13 cellular contexts compared by ENCODE assay signal in genomic region chr4:52996261-52997131, GRCh38.
A peak's percentile ranks its signal among the peaks of the same experiment; 100 is the strongest.
DNase-seq lines count a peak whose midpoint lies in the region; ATAC-seq, FAIRE-seq and TF ChIP-seq lines count a peak whose summit lies in the region.
"Had no signal": no experiment of that assay in that cellular context is flagged by ENCODE, and none has a peak within 500 bp of the region (broad histone marks: within the 10 kb centered on the region; RNA-seq: fewer than 3 reads in every experiment).

No MANE protein-coding gene starts in this region.

- peak overlapping the region; percentile 65 for H3K4me3 Mint-ChIP-seq in HFFc6
- H3K4me3 Mint-ChIP-seq: activated CD4-positive, alpha-beta T cell treated with anti-CD3 and anti-CD28 coated beads, Interleukin-2, amount 10 ng/mL, durations not matched to agents 7 days and 5 days had no signal

- H3K36me3 Mint-ChIP-seq in HFFc6 (ENCODE audit: low read depth) = peaks cover 8% of the 10 kb centered on the region; the same call in 1 of the 2 replicates

- no peaks in the 10 kb centered on the region for H3K27me3 Mint-ChIP-seq in HFFc6 (ENCODE audit: insufficient read depth)
- H3K27me3 Mint-ChIP-seq: activated CD4-positive, alpha-beta T cell treated with anti-CD3 and anti-CD28 coated beads, Interleukin-2, amount 10 ng/mL, durations not matched to agents 7 days and 5 days had no signal

- H3K9ac ChIP-seq in HepG2 (ENCODE audit: insufficient read depth, low read depth, low read length) = no peak overlapping the region

- WGBS in HepG2 (ENCODE audit: low lambda C conversion rate) = 87% methylated on average over 7 of the region's 7 CpGs
- WGBS in stomach, 5 donors = 53 to 73% (median 60%) methylated on average over 7 of the region's 7 CpGs

- H4K20me1 ChIP-seq in HepG2 (ENCODE audit: insufficient read depth, low read length) = no peaks in the 10 kb centered on the region

- H3K4me1 ChIP-seq in HepG2 (ENCODE audit: insufficient read depth, low read length) (peaks cover 21% of the 10 kb centered on the region), stomach (peaks cover 7 to 27% (median 11%) of the 10 kb centered on the region in 4 donors)

- no peaks in the 10 kb centered on the region for H3K9me3 ChIP-seq in HepG2 (ENCODE audit: low read length)
- no peaks in the 10 kb centered on the region for H3K9me3 ChIP-seq in stomach

- H3K27ac Mint-ChIP-seq in HFFc6 = peak overlapping the region; percentile 80
- H3K27ac Mint-ChIP-seq: activated CD4-positive, alpha-beta T cell treated with anti-CD3 and anti-CD28 coated beads, Interleukin-2, amount 10 ng/mL, durations not matched to agents 7 days and 5 days had no signal

- no peak for FAIRE-seq in HepG2 (lab: Jason Lieb, UNC)

- DNase-seq in HFFc6 (peak; percentile 52), coronary artery (ENCODE audit: low spot score) (peak; percentile 83), HepG2 (ENCODE audit: low spot score) (no peak), stomach (no peak), OCI-M2 (lab: John Stamatoyannopoulos, UW; ENCODE audit: unreplicated experiment) (no peak), superior temporal gyrus (ENCODE audit: extremely low spot score) (no peak)
- DNase-seq: activated CD4-positive, alpha-beta T cell treated with anti-CD3 and anti-CD28 coated beads, Interleukin-2, amount 10 ng/mL, durations not matched to agents 7 days and 5 days; activated effector memory CD4-positive, alpha-beta T cell treated with anti-CD3 and anti-CD28 coated beads, Interleukin-2, amount 50 U/mL, for 16 hours; NCI-H526; stimulated activated CD4-positive, alpha-beta T cell treated with anti-CD3 and anti-CD28 coated beads, Interleukin-4, amount 100 ng/mL, for 1 hour had no signal

- H3K27ac ChIP-seq in coronary artery = peak overlapping the region; percentile 69 to 83
- no peak overlapping the region for H3K27ac ChIP-seq in HepG2 (ENCODE audit: extremely low read length, insufficient read depth, low read length)
- H3K27ac ChIP-seq in stomach = peak overlapping the region in 4 of 5 donors; percentile 61 to 79 (median 65)
- H3K27ac ChIP-seq: SK-N-MC had no signal

- H3K36me3 ChIP-seq in HepG2 (replicated peaks in 1 of 2; ENCODE audit: control insufficient read depth in 1 of 2, insufficient read depth in 2 of 2, low read length in 2 of 2) (no peaks in the 10 kb centered on the region), stomach (no peaks in the 10 kb centered on the region)

- TF ChIP-seq RAD21 in HepG2 (CRISPR knock-in tag; IDR thresholded peaks at IDR 0.05) = no peak

- no peaks in the 10 kb centered on the region for H3K27me3 ChIP-seq in HepG2 (ENCODE audit: control insufficient read depth in 1 of 2, insufficient read depth in 2 of 2, low read length in 2 of 2)
- H3K27me3 ChIP-seq in stomach = no peaks in the 10 kb centered on the region

- H3K4me1 Mint-ChIP-seq in HFFc6 (ENCODE audit: low read depth) = peaks cover 22% of the 10 kb centered on the region

- H3K4me2 ChIP-seq in HepG2 (ENCODE audit: low read depth, low read length) = no peak overlapping the region

- POLR2A ChIA-PET in HepG2 (lab: Yijun Ruan, JAX) = no interaction called here

- H3K79me2 ChIP-seq in HepG2 (ENCODE audit: insufficient read depth, low read length) = no peaks in the 10 kb centered on the region

- BruUV-seq in HepG2 (replicated peaks; lab: Mats Ljungman, UMichigan) = no TSS peak

- no peak for ATAC-seq in HepG2
- ATAC-seq in GM18858 (IDR thresholded peaks at IDR 0.05; ENCODE audit: unreplicated experiment) = no peak
- ATAC-seq in activated CD4-positive, CD25-positive, alpha-beta regulatory T cell treated with anti-CD3 and anti-CD28 coated beads, Interleukin-2, amount 50 U/mL, for 24 hours = no peak

- in situ Hi-C loops in HepG2 (cut with HindIII; ENCODE audit: extremely low pct_ligation_motif_present, low pct_unique_long_range_greater_than_20kb) = loop anchor here (25.0 kb wide), 1 partner anchor 284 kb away; no protein-coding TSS in a partner anchor

- H2AFZ ChIP-seq in HepG2 (ENCODE audit: low read length) = no peak overlapping the region

- peak overlapping the region; percentile 25 for H3K4me3 ChIP-seq in coronary artery
- H3K4me3 ChIP-seq in HepG2 (replicated peaks in 1 of 3; ENCODE audit: insufficient read depth in 1 of 3, low read depth in 2 of 3, low read length in 3 of 3) = no peak overlapping the region
- H3K4me3 ChIP-seq in stomach = no peak overlapping the region
- H3K4me3 ChIP-seq: SK-N-MC had no signal

- TF ChIP-seq CTCF in HFFc6 (IDR thresholded peaks at IDR 0.05) (no peak), coronary artery (IDR thresholded peaks at IDR 0.05) (no peak), HepG2 (CRISPR knock-in tag; IDR thresholded peaks at IDR 0.05) (no peak), stomach (IDR thresholded peaks at IDR 0.05) (no peak)

- TF ChIP-seq POLR2A in HepG2 (IDR thresholded peaks at IDR 0.05; ENCODE audit: insufficient read depth in 1 of 2, low read depth in 2 of 2, low read length in 2 of 2) (no peak), stomach (IDR thresholded peaks at IDR 0.05) (no peak)

- TF ChIP-seq EP300 in HepG2 (IDR thresholded peaks at IDR 0.05; ENCODE audit: low read depth in 2 of 2, low read length in 2 of 2) (no peak), HepG2 (CRISPR knock-in tag; IDR thresholded peaks at IDR 0.05; ENCODE audit: borderline replicate concordance) (no peak), stomach (IDR thresholded peaks at IDR 0.05) (peak; percentile 17)

- no peaks in the 10 kb centered on the region for H3K9me3 Mint-ChIP-seq in HFFc6

- intact Hi-C loops in HepG2 (cut with micrococcal nuclease; ENCODE audit: unreplicated experiment) = no loop called here
- intact Hi-C loops in stomach (cut with DNase I; ENCODE audit: low total_unique reads) = no loop called here

- CTCF ChIA-PET in HepG2 (lab: Yijun Ruan, JAX; ENCODE audit: low intra/inter-chr PET ratio, low total read pairs) = no interaction called here

TF ChIP-seq in HepG2, 621 proteins besides CTCF, POLR2A, EP300 and RAD21:
- TF ChIP-seq ZNF652 (CRISPR knock-in tag; IDR thresholded peaks at IDR 0.05; ENCODE audit: borderline replicate concordance, low read depth) (peak; percentile 19; the same call in 1 of the 2 replicates), MAX (IDR thresholded peaks at IDR 0.05) (no peak)

Comparison
In these comparisons a context has a peak if more than half of its experiments do, and no peak if none do; other contexts are left out.
1. DNase-seq: peak in HFFc6 (single experiment) and coronary artery (single experiment); none in HepG2 (single experiment), stomach (single experiment), OCI-M2 (single experiment) and superior temporal gyrus (single experiment).